Comparison of ENCODE assay signal across 21 cellular contexts in genomic region chr15:66171891-66172290, GRCh38.
DNase-seq lines count a peak whose midpoint lies in the region; ATAC-seq and TF ChIP-seq lines count a peak whose summit lies in the region.
"Had no signal": no experiment of that assay in that cellular context is flagged by ENCODE, and none has a peak within 500 bp of the region (broad histone marks: within the 10 kb centered on the region; RNA-seq: fewer than 3 reads in every experiment).

No MANE protein-coding gene starts in this region.

- DNase-seq in NCI-H69 (lab: John Stamatoyannopoulos, UW) = peak; percentile 72
- no peak for DNase-seq in neuronal stem cell (ENCODE audit: low spot score)
- DNase-seq in GOT3 (lab: John Stamatoyannopoulos, UW) = no peak
- no peak for DNase-seq in AG08396 (ENCODE audit: low spot score)
- no peak for DNase-seq in stimulated activated CD4-positive, alpha-beta T cell treated with anti-CD3 and anti-CD28 coated beads, Interleukin-15, amount 100 ng/mL, for 24 hours
- DNase-seq: 8988T, ACHN, DMS53, Kasumi-1, NCI-H1092 treated with DMSO at 0.1 percent for 48 hours, NCI-H1436 treated with DMSO at 0.1 percent for 48 hours, NCI-H187 treated with DMSO at 0.1 percent for 48 hours, NCI-H446, OCI-M1, SK-N-SH had no signal

- H2AFZ ChIP-seq in SU-DHL-6 (ENCODE audit: low read depth, low read length, severe bottlenecking) = no peak overlapping the region
- no peak overlapping the region for H2AFZ ChIP-seq in neuronal stem cell (ENCODE audit: low read length)

- H3F3A ChIP-seq in DOHH2 (ENCODE audit: control insufficient read depth, insufficient read depth) = peaks cover 33% of the 10 kb centered on the region
- H3F3A ChIP-seq in SU-DHL-6 (ENCODE audit: insufficient read depth) = peaks cover 20% of the 10 kb centered on the region

- peak overlapping the region; percentile 28 for H3K4ac ChIP-seq in neuronal stem cell (ENCODE audit: low read length)

- H2BK120ac ChIP-seq in neuronal stem cell (ENCODE audit: low read depth, low read length) = no peak overlapping the region

- peak overlapping the region; percentile 23 for H2BK12ac ChIP-seq in neuronal stem cell (ENCODE audit: low read length)

- H3K4me2 ChIP-seq in DOHH2 (ENCODE audit: low read length) = peak overlapping the region; percentile 78
- H3K4me2 ChIP-seq in SU-DHL-6 (ENCODE audit: low read depth, low read length, poor library complexity, severe bottlenecking) = no peak overlapping the region
- H3K4me2 ChIP-seq in neuronal stem cell (ENCODE audit: insufficient read depth, low read length, poor library complexity, severe bottlenecking) = no peak overlapping the region
- H3K4me2 ChIP-seq: SK-N-SH had no signal

- H3K9me3 ChIP-seq in DOHH2 (ENCODE audit: control insufficient read depth, insufficient read depth, low read length) (no peaks in the 10 kb centered on the region), SU-DHL-6 (ENCODE audit: insufficient read depth, low read length) (no peaks in the 10 kb centered on the region), neuronal stem cell (replicated peaks in 1 of 2; ENCODE audit: control insufficient read depth in 2 of 2, insufficient read depth in 1 of 2, low read depth in 1 of 2, low read length in 2 of 2) (no peaks in the 10 kb centered on the region)
- H3K9me3 ChIP-seq: SK-N-SH had no signal

- WGBS in neuronal stem cell (ENCODE audit: extremely low coverage in 2 of 2, insufficient read length in 2 of 2, insufficient replicate concordance in 1 of 2), 2 donors = no CpG with 5 or more reads among the region's 13 CpGs

- ATAC-seq in GM19395 (IDR thresholded peaks at IDR 0.05; ENCODE audit: unreplicated experiment) = no peak
- ATAC-seq: HCT116, HepG2, K562 had no signal

- TF ChIP-seq CTCF in DOHH2 (IDR thresholded peaks at IDR 0.05; ENCODE audit: low read depth, low read length, poor library complexity, severe bottlenecking) (no peak), SU-DHL-6 (IDR thresholded peaks at IDR 0.05; ENCODE audit: insufficient read depth, low read length, poor library complexity, severe bottlenecking) (no peak)

- H3K27me3 ChIP-seq in DOHH2 (ENCODE audit: control insufficient read depth, low read length) (no peaks in the 10 kb centered on the region), SU-DHL-6 (ENCODE audit: low read length) (no peaks in the 10 kb centered on the region), neuronal stem cell (ENCODE audit: control insufficient read depth in 3 of 3, insufficient read depth in 3 of 3, low read depth in 1 of 3, low read length in 3 of 3) (peaks cover 0 to 30% (median 3%) of the 10 kb centered on the region in 3 experiments)

- no peak overlapping the region for H2AK5ac ChIP-seq in neuronal stem cell (ENCODE audit: low read depth, low read length)

- H3K4me3 ChIP-seq in DOHH2 (ENCODE audit: low read length) (peak overlapping the region; percentile 67), SU-DHL-6 (ENCODE audit: insufficient read depth, low read length, poor library complexity, severe bottlenecking) (no peak overlapping the region), neuronal stem cell (ENCODE audit: low read length in 2 of 2) (no peak overlapping the region)
- H3K4me3 ChIP-seq: K562 had no signal

- H3K36me3 ChIP-seq in DOHH2 (ENCODE audit: control insufficient read depth, low read length) (peaks cover 47% of the 10 kb centered on the region), SU-DHL-6 (ENCODE audit: low read length) (no peaks in the 10 kb centered on the region), neuronal stem cell (replicated peaks in 1 of 2; ENCODE audit: control insufficient read depth in 2 of 2, insufficient read depth in 2 of 2, low read length in 2 of 2) (no peaks in the 10 kb centered on the region)

- H3K27ac ChIP-seq in DOHH2 (ENCODE audit: low read depth, low read length) (peak overlapping the region; percentile 100), SU-DHL-6 (ENCODE audit: low read depth, low read length) (peak overlapping the region; percentile 97), neuronal stem cell (replicated peaks; ENCODE audit: low read length) (no peak overlapping the region)

- no peak overlapping the region for H4K8ac ChIP-seq in neuronal stem cell (ENCODE audit: low read depth, low read length)

- H3K79me2 ChIP-seq in DOHH2 (ENCODE audit: control insufficient read depth, low read length) (peaks cover 82% of the 10 kb centered on the region), SU-DHL-6 (ENCODE audit: insufficient read depth, low read length) (no peaks in the 10 kb centered on the region)

- no peaks in the 10 kb centered on the region for H3K9me2 ChIP-seq in DOHH2 (replicated peaks; ENCODE audit: control insufficient read depth, low read length)
- H3K9me2 ChIP-seq in SU-DHL-6 (replicated peaks; ENCODE audit: insufficient read depth, low read length) = no peaks in the 10 kb centered on the region
- H3K9me2 ChIP-seq: SK-N-SH had no signal

- peaks cover 100% of the 10 kb centered on the region for H3K4me1 ChIP-seq in DOHH2 (ENCODE audit: control insufficient read depth, low read length)
- peaks cover 0 to 5% of the 10 kb centered on the region in 2 donors for H3K4me1 ChIP-seq in neuronal stem cell (ENCODE audit: control insufficient read depth in 2 of 2, insufficient read depth in 1 of 2, low read depth in 1 of 2, low read length in 2 of 2)

- H3K23ac ChIP-seq in neuronal stem cell (ENCODE audit: low read depth, low read length, poor library complexity) = peak overlapping the region; percentile 56

- H3K79me1 ChIP-seq in neuronal stem cell (ENCODE audit: low read depth, low read length) = peaks cover 1% of the 10 kb centered on the region

- peak overlapping the region; percentile 0 for H2BK5ac ChIP-seq in neuronal stem cell (ENCODE audit: low read length)

- H3K18ac ChIP-seq in neuronal stem cell (ENCODE audit: low read length) = peak overlapping the region; percentile 90

- peak overlapping the region; percentile 85 for H4K91ac ChIP-seq in neuronal stem cell (ENCODE audit: low read depth, low read length, poor library complexity)

- H3K9ac ChIP-seq in SU-DHL-6 (ENCODE audit: low read length) (peak overlapping the region; percentile 63; the same call in 1 of the 2 replicates), neuronal stem cell (ENCODE audit: low read depth, low read length, poor library complexity) (no peak overlapping the region)
- H3K9ac ChIP-seq: SK-N-SH had no signal

- H2BK15ac ChIP-seq in neuronal stem cell (ENCODE audit: low read length) = peak overlapping the region; percentile 1

- H4K20me1 ChIP-seq in DOHH2 (ENCODE audit: control insufficient read depth, insufficient read depth, low read depth, low read length) = no peaks in the 10 kb centered on the region
- H4K20me1 ChIP-seq in SU-DHL-6 (ENCODE audit: low read depth, low read length) = no peaks in the 10 kb centered on the region

- H3K14ac ChIP-seq in neuronal stem cell (ENCODE audit: low read length) = peak overlapping the region; percentile 94
